Comparison of ENCODE assay signal across 10 cellular contexts in the genomic region with DNA sequence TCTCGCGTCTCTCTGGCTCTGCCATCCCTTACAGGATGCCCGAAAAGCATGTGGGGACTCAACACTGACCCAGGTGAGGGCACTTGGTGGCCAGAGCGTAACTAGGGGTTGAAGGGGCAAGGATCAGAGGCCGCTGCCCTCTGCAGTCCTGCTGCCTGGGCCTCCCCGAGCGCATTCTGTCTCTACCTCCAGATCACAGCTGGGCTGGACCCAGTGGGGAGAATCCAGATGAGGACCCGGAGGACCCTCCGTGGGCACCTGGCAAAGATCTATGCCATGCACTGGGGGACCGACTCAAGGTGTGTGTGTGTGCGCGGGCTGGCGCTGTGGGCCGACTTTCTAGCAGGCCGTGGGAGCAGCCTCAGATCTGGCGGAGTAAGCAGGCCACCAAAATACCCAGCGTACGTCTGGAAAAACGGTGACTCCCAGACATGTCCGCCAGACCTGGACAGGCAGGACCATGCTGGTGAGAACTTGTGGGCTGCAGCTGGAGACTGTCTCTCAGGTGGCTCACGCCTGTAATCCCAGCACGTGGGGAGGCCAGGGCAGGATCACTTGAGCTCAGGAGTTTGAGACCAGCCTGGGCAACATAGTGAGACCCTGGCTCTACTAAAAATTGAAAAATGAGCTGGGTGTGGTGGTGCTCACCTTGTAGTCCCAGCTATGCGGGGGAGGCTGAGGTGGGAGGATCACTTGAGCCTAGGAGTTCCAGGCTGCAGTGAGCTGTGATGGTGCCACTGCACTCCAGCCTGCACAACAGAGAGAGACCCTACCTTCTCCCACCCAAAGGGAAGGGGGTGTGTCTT. TPM values are rescaled to one million over a fixed set of nuclear protein-coding genes. Genes with fewer than 3 reads are reported as not detected.
DNase-seq lines count a peak whose midpoint lies in the region; ATAC-seq and TF ChIP-seq lines count a peak whose summit lies in the region.
"Had no signal": no experiment of that assay in that cellular context is flagged by ENCODE, and none has a peak within 500 bp of the region (broad histone marks: within the 10 kb centered on the region; RNA-seq: fewer than 3 reads in every experiment).

No MANE protein-coding gene starts in this region.

- TF ChIP-seq CTCF in RWPE1 (conservative IDR thresholded peaks at IDR 0.05; ENCODE audit: low read depth) (no peak), epithelial cell of proximal tubule (conservative IDR thresholded peaks at IDR 0.05; ENCODE audit: low read depth, low read length) (no peak), neutrophil (IDR thresholded peaks at IDR 0.05) (no peak), foreskin keratinocyte (conservative IDR thresholded peaks at IDR 0.05) (no peak)

- H3K27ac ChIP-seq in CD4-positive, CD25-positive, alpha-beta regulatory T cell (ENCODE audit: insufficient read depth, low read length, poor library complexity, severe bottlenecking): peak overlapping the region; percentile 94
- H3K27ac ChIP-seq in RWPE1 (peak overlapping the region; percentile 92), neutrophil (peak overlapping the region; percentile 100), foreskin keratinocyte (no peak overlapping the region)

- no peak for DNase-seq in CD4-positive, CD25-positive, alpha-beta regulatory T cell
- DNase-seq in RWPE1 (ENCODE audit: low spot score) (no peak), epithelial cell of proximal tubule (ENCODE audit: low read depth) (no peak), NCI-H526 treated with DMSO at 0.1 percent for 48 hours (lab: John Stamatoyannopoulos, UW) (no peak), foreskin keratinocyte (no peak), GF-D8 (lab: John Stamatoyannopoulos, UW) (no peak)
- DNase-seq: NCI-H2171 treated with DMSO at 0.1 percent for 48 hours had no signal

- H3K27ac Mint-ChIP-seq in CD4-positive, CD25-positive, alpha-beta regulatory T cell: peak overlapping the region; percentile 76 to 88 (median 82)

- no peak for ATAC-seq in CD4-positive, CD25-positive, alpha-beta regulatory T cell (ENCODE audit: low read depth in 2 of 2)
- ATAC-seq in GM21529 (IDR thresholded peaks at IDR 0.05; ENCODE audit: unreplicated experiment): no peak
- ATAC-seq in foreskin keratinocyte: no peak

- CTCF ChIA-PET in RWPE1 (lab: Yijun Ruan, JAX): interaction anchor here (0.5 kb wide), 1 partner anchor 62 kb away, joined by 5 read pairs; no protein-coding TSS in a partner anchor

- no peak overlapping the region for H3K4me3 ChIP-seq in CD4-positive, CD25-positive, alpha-beta regulatory T cell (ENCODE audit: low read depth, low read length)
- H3K4me3 ChIP-seq in epithelial cell of proximal tubule (ENCODE audit: low read depth, low read length): peak overlapping the region; percentile 96
- H3K4me3 ChIP-seq in neutrophil (ENCODE audit: low read depth in 1 of 2, low read length in 1 of 2): peak overlapping the region; percentile 97 to 98

- no peaks in the 10 kb centered on the region for H3K36me3 Mint-ChIP-seq in CD4-positive, CD25-positive, alpha-beta regulatory T cell

- peak overlapping the region; percentile 78 to 96 (median 84) for H3K4me3 Mint-ChIP-seq in CD4-positive, CD25-positive, alpha-beta regulatory T cell

- peaks cover 40% of the 10 kb centered on the region for H3K4me1 ChIP-seq in CD4-positive, CD25-positive, alpha-beta regulatory T cell (ENCODE audit: control insufficient read depth, insufficient read depth, low read length, poor library complexity, severe bottlenecking)
- peaks cover 50 to 61% of the 10 kb centered on the region in 2 experiments for H3K4me1 ChIP-seq in neutrophil (ENCODE audit: control insufficient read depth in 1 of 2, insufficient read depth in 1 of 2, low read depth in 1 of 2, low read length in 1 of 2)
- no peaks in the 10 kb centered on the region for H3K4me1 ChIP-seq in foreskin keratinocyte

- POLR2A ChIA-PET in RWPE1 (lab: Yijun Ruan, JAX; ENCODE audit: low non-redundant PET): no interaction called here

- peaks cover 0 to 1% (median 0%) of the 10 kb centered on the region in 7 donors for H3K9me3 Mint-ChIP-seq in CD4-positive, CD25-positive, alpha-beta regulatory T cell

- no peaks in the 10 kb centered on the region for H3K27me3 ChIP-seq in CD4-positive, CD25-positive, alpha-beta regulatory T cell (ENCODE audit: control insufficient read depth, insufficient read depth, low read length)
- H3K27me3 ChIP-seq in neutrophil (peaks cover 3% of the 10 kb centered on the region), foreskin keratinocyte (no peaks in the 10 kb centered on the region)

- peaks cover 27% of the 10 kb centered on the region for H3K36me3 ChIP-seq in CD4-positive, CD25-positive, alpha-beta regulatory T cell (ENCODE audit: control insufficient read depth, insufficient read depth, low read length)
- peaks cover 58% of the 10 kb centered on the region for H3K36me3 ChIP-seq in neutrophil

- H3K27me3 Mint-ChIP-seq in CD4-positive, CD25-positive, alpha-beta regulatory T cell: peaks cover 7% of the 10 kb centered on the region

- H3K9me3 ChIP-seq in CD4-positive, CD25-positive, alpha-beta regulatory T cell (ENCODE audit: control insufficient read depth in 2 of 2, low read length in 2 of 2): no peaks in the 10 kb centered on the region
- peaks cover 6% of the 10 kb centered on the region for H3K9me3 ChIP-seq in neutrophil

- peaks cover 4 to 55% (median 18%) of the 10 kb centered on the region in 4 donors for H3K4me1 Mint-ChIP-seq in CD4-positive, CD25-positive, alpha-beta regulatory T cell

RNA-seq across cellular contexts. Expression of a gene that starts 3.2 kb away (rescaled TPM):
- 160 TPM for total RNA-seq in CD4-positive, CD25-positive, alpha-beta regulatory T cell
- polyA plus RNA-seq in CD4-positive, CD25-positive, alpha-beta regulatory T cell: 10 to 100 TPM; 47.2 to 70.0 (median 66.8) TPM
- total RNA-seq in epithelial cell of proximal tubule (245 and 295 TPM in 2 replicates), foreskin keratinocyte (207 and 212 TPM in 2 replicates)
- 353 and 366 TPM in 2 replicates for polyA plus RNA-seq in foreskin keratinocyte

RNA-seq across cellular contexts. Expression of a gene that starts 17.3 kb away (rescaled TPM):
- 82.4 TPM for total RNA-seq in CD4-positive, CD25-positive, alpha-beta regulatory T cell
- under 1 TPM; 0.71 to 0.89 (median 0.73) TPM for polyA plus RNA-seq in CD4-positive, CD25-positive, alpha-beta regulatory T cell
- total RNA-seq in epithelial cell of proximal tubule (8.5 and 14.1 TPM in 2 replicates), foreskin keratinocyte (15.6 and 16.0 TPM in 2 replicates)
- 6.9 and 7.3 TPM in 2 replicates for polyA plus RNA-seq in foreskin keratinocyte

RNA-seq across cellular contexts. Expression of a gene that starts 20.5 kb away (rescaled TPM):
- total RNA-seq in CD4-positive, CD25-positive, alpha-beta regulatory T cell: not detected
- polyA plus RNA-seq in CD4-positive, CD25-positive, alpha-beta regulatory T cell: not detected
- total RNA-seq in epithelial cell of proximal tubule (not detected in 2 replicates), foreskin keratinocyte (not detected in 2 replicates)
- polyA plus RNA-seq in foreskin keratinocyte: not detected in 2 replicates
- total RNA-seq: esophagus mucosa had no signal

RNA-seq across cellular contexts. Expression of a gene that starts 29.2 kb away (rescaled TPM):
- total RNA-seq in CD4-positive, CD25-positive, alpha-beta regulatory T cell: 11.3 TPM
- 10 to 100 TPM; 57.2 to 63.0 (median 61.5) TPM for polyA plus RNA-seq in CD4-positive, CD25-positive, alpha-beta regulatory T cell
- total RNA-seq in epithelial cell of proximal tubule (42.7 and 79.3 TPM in 2 replicates), foreskin keratinocyte (85.5 and 90.6 TPM in 2 replicates)
- 123 and 124 TPM in 2 replicates for polyA plus RNA-seq in foreskin keratinocyte

RNA-seq across cellular contexts. Expression of a gene that starts 35.4 kb away (rescaled TPM):
- 8.0 TPM for total RNA-seq in CD4-positive, CD25-positive, alpha-beta regulatory T cell
- polyA plus RNA-seq in CD4-positive, CD25-positive, alpha-beta regulatory T cell: 1 to 10 TPM; 1.2 to 2.0 (median 1.5) TPM
- 1.1 and 5.9 TPM in 2 replicates for total RNA-seq in epithelial cell of proximal tubule
- total RNA-seq in foreskin keratinocyte: 0.34 and 0.39 TPM in 2 replicates
- polyA plus RNA-seq in foreskin keratinocyte: 0.57 and 0.70 TPM in 2 replicates
